In the genomic region with DNA sequence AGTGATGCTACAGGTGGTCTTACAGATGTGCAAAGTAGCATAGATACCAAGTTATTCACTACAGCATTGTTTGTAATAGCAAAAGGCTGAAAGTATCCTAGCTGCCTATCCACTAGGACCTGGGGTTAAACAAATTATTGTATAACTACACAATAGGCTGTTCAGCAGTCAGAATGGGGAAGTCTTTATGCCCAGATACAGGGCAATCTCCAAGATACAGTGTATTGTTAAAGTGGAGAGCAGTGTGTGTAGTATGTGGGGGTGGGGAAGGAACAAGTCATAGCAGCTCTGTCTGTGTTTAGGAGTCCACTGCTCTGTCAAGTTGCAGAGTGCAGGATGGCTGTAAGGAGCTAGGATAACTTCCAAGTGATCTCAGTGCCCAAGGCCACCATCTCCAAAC, we compare ENCODE assay signal across 19 cellular contexts. TPM values are rescaled to one million over a fixed set of nuclear protein-coding genes. Genes with fewer than 3 reads are reported as not detected.
"Had no signal": no experiment of that assay in that cellular context is flagged by ENCODE, and none has a peak within 500 bp of the region (broad histone marks: within the 10 kb centered on the region; RNA-seq: fewer than 3 reads in every experiment).

No MANE protein-coding gene starts in this region.

- H3K36me3 Mint-ChIP-seq: brain had no signal

- H3K36me3 ChIP-seq: transverse colon, vagina had no signal

- H3K4me3 Mint-ChIP-seq: activated CD4-positive, alpha-beta T cell treated with anti-CD3 and anti-CD28 coated beads, Interleukin-2, amount 10 ng/mL, durations not matched to agents 24 days and 14 days; activated naive CD8-positive, alpha-beta T cell treated with anti-CD3 and anti-CD28 coated beads, Interleukin-2, amount 10 ng/mL, durations not matched to agents 7 days and 5 days; activated T-helper 1 cell treated with anti-CD3 and anti-CD28 coated beads, Interleukin-12 subunit alpha, Interleukin-12 subunit beta, Interleukin-2, Interleukin-4 antibody, amounts not matched to agents 30 ng/mL and 10 ng/mL and 1 ng/mL, durations not matched to agents 14 hours and 24 hours and 36 hours; brain; nephron had no signal

- H3K4me3 ChIP-seq: transverse colon, vagina had no signal

- DNase-seq: activated CD4-positive, alpha-beta T cell treated with anti-CD3 and anti-CD28 coated beads, Interleukin-2, amount 10 ng/mL, durations not matched to agents 24 days and 14 days; activated CD4-positive, CD25-positive, alpha-beta regulatory T cell; activated CD8-positive, alpha-beta memory T cell treated with anti-CD3 and anti-CD28 coated beads for 24 hours; activated naive CD4-positive, alpha-beta T cell; activated naive CD8-positive, alpha-beta T cell treated with anti-CD3 and anti-CD28 coated beads, Interleukin-2, amount 10 ng/mL, durations not matched to agents 7 days and 5 days; cortex of kidney; effector CD8-positive, alpha-beta T cell; foreskin melanocyte; kidney glomerular epithelial cell; mesendoderm; stimulated activated naive CD8-positive, alpha-beta T cell treated with anti-CD3 and anti-CD28 coated beads, Interleukin-15, Interleukin-2, amounts not matched to agents 100 U/mL and 50 U/mL, for 24 hours; transverse colon had no signal

- H3K27ac Mint-ChIP-seq: activated CD4-positive, alpha-beta T cell treated with anti-CD3 and anti-CD28 coated beads, Interleukin-2, amount 10 ng/mL, durations not matched to agents 24 days and 14 days; activated naive CD8-positive, alpha-beta T cell treated with anti-CD3 and anti-CD28 coated beads, Interleukin-2, amount 10 ng/mL, durations not matched to agents 7 days and 5 days; activated T-helper 1 cell treated with anti-CD3 and anti-CD28 coated beads, Interleukin-12 subunit alpha, Interleukin-12 subunit beta, Interleukin-2, Interleukin-4 antibody, amounts not matched to agents 30 ng/mL and 10 ng/mL and 1 ng/mL, durations not matched to agents 14 hours and 24 hours and 36 hours; brain; nephron had no signal

- H3K9me3 ChIP-seq: transverse colon, vagina had no signal

- ATAC-seq: sciatic nerve; stimulated activated naive CD8-positive, alpha-beta T cell treated with anti-CD3 and anti-CD28 coated beads, Interleukin-15, Interleukin-2, amounts not matched to agents 100 U/mL and 50 U/mL, for 24 hours had no signal

- H3K27me3 Mint-ChIP-seq: activated CD4-positive, alpha-beta T cell treated with anti-CD3 and anti-CD28 coated beads, Interleukin-2, amount 10 ng/mL, durations not matched to agents 24 days and 14 days; activated naive CD8-positive, alpha-beta T cell treated with anti-CD3 and anti-CD28 coated beads, Interleukin-2, amount 10 ng/mL, durations not matched to agents 7 days and 5 days had no signal

- H3K9me3 Mint-ChIP-seq: activated CD4-positive, alpha-beta T cell treated with anti-CD3 and anti-CD28 coated beads, Interleukin-2, amount 10 ng/mL, durations not matched to agents 24 days and 14 days; activated naive CD8-positive, alpha-beta T cell treated with anti-CD3 and anti-CD28 coated beads, Interleukin-2, amount 10 ng/mL, durations not matched to agents 7 days and 5 days; activated T-helper 1 cell treated with anti-CD3 and anti-CD28 coated beads, Interleukin-12 subunit alpha, Interleukin-12 subunit beta, Interleukin-2, Interleukin-4 antibody, amounts not matched to agents 30 ng/mL and 10 ng/mL and 1 ng/mL, durations not matched to agents 14 hours and 24 hours and 36 hours; nephron had no signal

- H3K27ac ChIP-seq: transverse colon, vagina had no signal

- H3K27me3 ChIP-seq: transverse colon, vagina had no signal

RNA-seq across cellular contexts. Expression of a gene that starts 15.7 kb away (rescaled TPM):
- total RNA-seq: activated CD4-positive, alpha-beta T cell treated with anti-CD3 and anti-CD28 coated beads, Interleukin-2, amount 10 ng/mL, durations not matched to agents 24 days and 14 days; activated naive CD8-positive, alpha-beta T cell treated with anti-CD3 and anti-CD28 coated beads, Interleukin-2, amount 10 ng/mL, durations not matched to agents 7 days and 5 days; activated T-helper 1 cell treated with anti-CD3 and anti-CD28 coated beads, Interleukin-12 subunit alpha, Interleukin-12 subunit beta, Interleukin-2, Interleukin-4 antibody, amounts not matched to agents 30 ng/mL and 10 ng/mL and 1 ng/mL, durations not matched to agents 14 hours and 24 hours and 36 hours; fibroblast of lung; liver; transverse colon had no signal
- polyA plus RNA-seq: liver had no signal
